ENCODE assay signal across 33 cellular contexts in the genomic region with DNA sequence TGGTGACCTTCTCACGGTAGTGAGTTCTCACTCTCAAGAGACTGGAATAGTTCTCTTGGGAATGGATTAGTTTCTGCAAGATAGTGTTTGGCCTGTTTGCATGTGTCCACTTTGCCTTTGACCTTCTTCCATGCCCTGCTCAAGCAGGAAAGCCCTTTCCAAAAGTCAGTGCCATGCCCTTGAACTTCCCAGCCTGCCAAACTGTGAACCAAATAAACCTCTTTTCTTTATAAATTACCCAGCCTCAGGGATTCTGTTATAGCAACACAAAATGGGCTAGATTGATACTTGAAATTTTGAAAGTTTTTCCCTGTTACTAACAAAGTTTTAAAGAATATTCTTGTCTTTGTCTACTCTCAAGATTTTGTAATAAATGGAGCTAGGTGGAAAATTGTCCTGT.
"Had no signal": no experiment of that assay in that cellular context is flagged by ENCODE, and none has a peak within 500 bp of the region (broad histone marks: within the 10 kb centered on the region; RNA-seq: fewer than 3 reads in every experiment).

No MANE protein-coding gene starts in this region.

- H3K27me3 ChIP-seq: adrenal gland, ascending aorta, body of pancreas, brain microvascular endothelial cell, breast epithelium, cardiac muscle cell had no signal

- H3K4me3 ChIP-seq: adrenal gland, ascending aorta, body of pancreas, breast epithelium, cardiac muscle cell had no signal

- H3K36me3 ChIP-seq: adrenal gland, ascending aorta, brain microvascular endothelial cell, breast epithelium, cardiac muscle cell had no signal

- H3K9me3 ChIP-seq: adrenal gland, body of pancreas had no signal

- FAIRE-seq: astrocyte, bronchial epithelial cell had no signal

- H3K4me1 ChIP-seq: adrenal gland, ascending aorta, body of pancreas, breast epithelium had no signal

- ATAC-seq: activated naive CD4-positive, alpha-beta T cell treated with anti-CD3 and anti-CD28 coated beads, Interleukin-2, amount 50 U/mL, for 72 hours; activated naive CD8-positive, alpha-beta T cell treated with anti-CD3 and anti-CD28 coated beads, Interleukin-2, amount 50 U/mL, for 24 hours; activated T-cell treated with anti-CD3 and anti-CD28 coated beads, Interleukin-2, amount 50 U/mL, for 4 hours; activated T-cell treated with anti-CD3 and anti-CD28 coated beads, Interleukin-2, amount 50 U/mL, for 72 hours; activated T-helper 17 cell treated with anti-CD3 and anti-CD28 coated beads, Interleukin-2, amount 50 U/mL, for 72 hours; body of pancreas had no signal

- DNase-seq: activated effector memory CD4-positive, alpha-beta T cell treated with anti-CD3 and anti-CD28 coated beads, Interleukin-2, amount 50 U/mL, for 16 hours; activated effector memory CD4-positive, alpha-beta T cell treated with Interleukin-2 at 50 U/mL for 16 hours; activated gamma-delta T cell; activated gamma-delta T cell treated with Interleukin-2 at 50 U/mL for 16 hours; activated naive CD4-positive, alpha-beta T cell; activated naive CD4-positive, alpha-beta T cell treated with anti-CD3 and anti-CD28 coated beads for 36 hours; activated naive CD4-positive, alpha-beta T cell treated with anti-CD3 and anti-CD28 coated beads, Interleukin-2, amount 10 ng/mL, durations not matched to agents 7 days and 5 days; activated naive CD4-positive, alpha-beta T cell treated with anti-CD3 and anti-CD28 coated beads, Interleukin-2, amount 50 U/mL, for 16 hours; activated naive CD4-positive, alpha-beta T cell treated with Interleukin-2 at 50 U/mL for 16 hours; activated naive CD8-positive, alpha-beta T cell treated with anti-CD3 and anti-CD28 coated beads for 36 hours; activated naive CD8-positive, alpha-beta T cell treated with anti-CD3 and anti-CD28 coated beads, Interleukin-2, amount 10 ng/mL, durations not matched to agents 7 days and 5 days; activated naive CD8-positive, alpha-beta T cell treated with anti-CD3 and anti-CD28 coated beads, Interleukin-2, amount 50 U/mL, for 24 hours; activated T-cell treated with anti-CD3 and anti-CD28 coated beads, Interleukin-2, amount 50 U/mL, for 24 hours; activated T-cell treated with anti-CD3 and anti-CD28 coated beads, Interleukin-2, amount 50 U/mL, for 4 hours; activated T-cell treated with anti-CD3 and anti-CD28 coated beads, Interleukin-2, amount 50 U/mL, for 48 hours; activated T-cell treated with anti-CD3 and anti-CD28 coated beads, Interleukin-2, amount 50 U/mL, for 72 hours; adrenal gland; amniotic stem cell; amygdala; anterior cingulate cortex; aorta; body of pancreas; brain microvascular endothelial cell; caudate nucleus; central memory CD4-positive, alpha-beta T cell; cerebellar nuclear complex had no signal

- H3K27ac ChIP-seq: adrenal gland, ascending aorta, body of pancreas, brain microvascular endothelial cell, breast epithelium, cardiac muscle cell had no signal
